13 cellular contexts compared by ENCODE assay signal in genomic region chr20:8433286-8433685, GRCh38.
"Had no signal": no experiment of that assay in that cellular context is flagged by ENCODE, and none has a peak within 500 bp of the region (broad histone marks: within the 10 kb centered on the region; RNA-seq: fewer than 3 reads in every experiment).

No MANE protein-coding gene starts in this region.

- H3K9me3 ChIP-seq: esophagus squamous epithelium, stomach, thoracic aorta had no signal

- H3K4me1 Mint-ChIP-seq: activated B cell treated with CpG ODN at 0.5 μM for 24 hours; activated CD4-positive, alpha-beta T cell treated with anti-CD3 and anti-CD28 coated beads, Interleukin-2, amount 10 ng/mL, durations not matched to agents 24 days and 14 days had no signal

- H3K4me3 ChIP-seq: cardiac muscle cell, esophagus squamous epithelium, stomach, thoracic aorta had no signal

- H3K27me3 Mint-ChIP-seq: activated CD4-positive, alpha-beta T cell treated with anti-CD3 and anti-CD28 coated beads, Interleukin-2, amount 10 ng/mL, durations not matched to agents 24 days and 14 days had no signal

- H3K36me3 ChIP-seq: cardiac muscle cell, esophagus squamous epithelium, stomach, thoracic aorta had no signal

- H3K9me3 Mint-ChIP-seq: activated B cell treated with CpG ODN at 0.5 μM for 24 hours; activated CD4-positive, alpha-beta T cell treated with anti-CD3 and anti-CD28 coated beads, Interleukin-2, amount 10 ng/mL, durations not matched to agents 24 days and 14 days; natural killer cell; T-helper 1 cell treated with Interleukin-12 subunit alpha and Interleukin-12 subunit beta and Interleukin-4 antibody, amounts not matched to agents 30 μg/mL and 1 μg/mL, for 36 hours had no signal

- DNase-seq: activated B cell treated with CpG ODN at 0.5 μM for 24 hours; activated CD4-positive, alpha-beta T cell treated with anti-CD3 and anti-CD28 coated beads, Interleukin-2, amount 10 ng/mL, durations not matched to agents 24 days and 14 days; activated naive CD4-positive, alpha-beta T cell treated with Interleukin-2 at 50 U/mL for 16 hours; esophagus squamous epithelium; foreskin fibroblast; head of caudate nucleus; natural killer cell; stimulated activated CD4-positive, alpha-beta T cell treated with anti-CD3 and anti-CD28 coated beads, Interleukin-15, amount 100 ng/mL, for 24 hours; stimulated activated CD4-positive, alpha-beta T cell treated with anti-CD3 and anti-CD28 coated beads, Interleukin-4, amount 100 ng/mL, for 24 hours; stomach had no signal

- H3K27ac ChIP-seq: esophagus squamous epithelium, stomach, thoracic aorta had no signal

- H3K4me3 Mint-ChIP-seq: activated B cell treated with CpG ODN at 0.5 μM for 24 hours; activated CD4-positive, alpha-beta T cell treated with anti-CD3 and anti-CD28 coated beads, Interleukin-2, amount 10 ng/mL, durations not matched to agents 24 days and 14 days; natural killer cell; T-helper 1 cell treated with Interleukin-12 subunit alpha and Interleukin-12 subunit beta and Interleukin-4 antibody, amounts not matched to agents 30 μg/mL and 1 μg/mL, for 36 hours had no signal

- H3K27me3 ChIP-seq: cardiac muscle cell, esophagus squamous epithelium, stomach had no signal

- H3K27ac Mint-ChIP-seq: activated B cell treated with CpG ODN at 0.5 μM for 24 hours; activated CD4-positive, alpha-beta T cell treated with anti-CD3 and anti-CD28 coated beads, Interleukin-2, amount 10 ng/mL, durations not matched to agents 24 days and 14 days; natural killer cell; T-helper 1 cell treated with Interleukin-12 subunit alpha and Interleukin-12 subunit beta and Interleukin-4 antibody, amounts not matched to agents 30 μg/mL and 1 μg/mL, for 36 hours had no signal

- H3K36me3 Mint-ChIP-seq: natural killer cell had no signal

- ATAC-seq: natural killer cell had no signal
